18 cellular contexts compared by ENCODE assay signal in the genomic region with DNA sequence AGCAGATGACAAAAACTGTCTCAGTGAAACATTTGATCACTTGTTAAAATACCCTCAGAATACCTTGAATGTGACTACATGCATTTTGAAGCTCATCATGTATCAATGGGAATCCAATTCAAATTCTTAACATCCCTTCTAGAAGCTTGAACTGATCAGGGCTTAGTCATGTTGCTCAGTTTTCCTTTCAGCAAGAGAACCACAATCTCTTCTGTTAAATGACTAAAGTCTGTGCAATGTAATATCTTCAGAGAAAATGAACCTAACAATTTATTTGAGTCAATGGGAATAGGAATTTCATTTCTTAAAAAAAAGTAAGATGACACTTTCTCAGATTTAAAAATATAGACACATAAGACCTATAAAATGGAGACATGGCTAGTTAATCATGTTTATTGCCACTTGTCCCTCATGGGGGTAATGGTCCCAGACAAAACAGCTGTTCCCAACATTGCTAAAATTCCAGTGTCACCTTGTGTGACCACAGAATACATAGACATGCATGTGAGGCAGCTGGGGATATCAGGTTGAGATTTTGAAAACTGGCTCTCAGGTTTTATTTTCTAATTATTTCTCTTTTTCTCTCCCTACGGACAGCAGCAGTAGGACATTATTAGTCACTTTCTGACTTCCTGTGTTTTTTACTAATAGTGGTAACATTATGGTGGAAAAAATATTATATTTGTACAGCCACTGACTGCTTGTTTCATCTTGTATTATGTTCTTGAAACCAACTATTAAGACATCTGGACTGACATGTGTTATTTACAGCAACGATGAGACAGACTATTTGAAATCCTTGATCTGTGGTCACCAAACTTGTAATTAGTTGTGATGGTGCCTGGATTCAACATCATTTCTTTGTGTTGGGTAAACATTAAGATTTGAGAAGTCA.
DNase-seq lines count a peak whose midpoint lies in the region; ATAC-seq and TF ChIP-seq lines count a peak whose summit lies in the region.
"Had no signal": no experiment of that assay in that cellular context is flagged by ENCODE, and none has a peak within 500 bp of the region (broad histone marks: within the 10 kb centered on the region; RNA-seq: fewer than 3 reads in every experiment).

No MANE protein-coding gene starts in this region.

- DNase-seq in AG20443 (ENCODE audit: low spot score) = peak; percentile 12
- DNase-seq in fibroblast of peridontal ligament (ENCODE audit: extremely low read depth) = peak; percentile 32
- DNase-seq in GM13976 (ENCODE audit: low spot score) = no peak
- DNase-seq in C1 segment of cervical spinal cord (lab: John Stamatoyannopoulos, UW) = no peak
- DNase-seq: activated CD4-positive, alpha-beta T cell treated with anti-CD3 and anti-CD28 coated beads, Interleukin-2, amount 50 U/mL, for 1 hour; DMS79; effector CD4-positive, alpha-beta T cell; gastrocnemius medialis; islet precursor cell; NCI-H2107; OCI-M1; stimulated activated CD4-positive, alpha-beta T cell treated with anti-CD3 and anti-CD28 coated beads, Interleukin-2, amount 100 ng/mL, for 48 hours; T-helper 2 cell had no signal

- in situ Hi-C loops in GM13976 (cut with MboI; ENCODE audit: low sequenced_read_pairs, unreplicated experiment) = loop anchor here (25.0 kb wide), 2 partner anchors 273 to 373 kb away; no protein-coding TSS in a partner anchor

- ATAC-seq in GM21447 (IDR thresholded peaks at IDR 0.05; ENCODE audit: unreplicated experiment) (peak; percentile 53), HG03565 (IDR thresholded peaks at IDR 0.05; ENCODE audit: unreplicated experiment) (peak; percentile 45), GM18498 (IDR thresholded peaks at IDR 0.05; ENCODE audit: unreplicated experiment) (no peak), HG03025 (IDR thresholded peaks at IDR 0.05; ENCODE audit: low FRiP score, unreplicated experiment) (no peak)
- ATAC-seq: gastrocnemius medialis; stimulated activated effector memory CD8-positive, alpha-beta T cell treated with anti-CD3 and anti-CD28 coated beads, Interleukin-12 subunit alpha, Interleukin-12 subunit beta, amount 100 ng/mL, for 72 hours had no signal

- no peak for TF ChIP-seq CTCF in GM13976 (IDR thresholded peaks at IDR 0.05; ENCODE audit: borderline replicate concordance, control extremely low read depth, extremely low read depth, insufficient read depth, missing control alignments)

Comparison
In these comparisons a context has a peak if more than half of its experiments do, and no peak if none do; other contexts are left out.
1. DNase-seq: peak in AG20443 (single experiment) and fibroblast of peridontal ligament (single experiment); none in GM13976 (single experiment) and C1 segment of cervical spinal cord (0 of 14).
2. ATAC-seq: peak in GM21447 (single experiment) and HG03565 (single experiment); none in GM18498 (single experiment) and HG03025 (single experiment).